Comparison of ENCODE assay signal across 8 cellular contexts in genomic region chr19:53076984-53077383, GRCh38. TPM values are rescaled to one million over a fixed set of nuclear protein-coding genes. Genes with fewer than 3 reads are reported as not detected.
DNase-seq lines count a peak whose midpoint lies in the region; ATAC-seq, FAIRE-seq and TF ChIP-seq lines count a peak whose summit lies in the region.

No MANE protein-coding gene starts in this region.

- TF ChIP-seq EP300 in HepG2 (IDR thresholded peaks at IDR 0.05; ENCODE audit: low read depth in 2 of 2, low read length in 2 of 2) (no peak), HepG2 (CRISPR knock-in tag; IDR thresholded peaks at IDR 0.05; ENCODE audit: borderline replicate concordance) (no peak)

- H3K79me2 ChIP-seq in HepG2 (ENCODE audit: insufficient read depth, low read length), result no peaks in the 10 kb centered on the region

- H3K27me3 Mint-ChIP-seq in activated naive CD8-positive, alpha-beta T cell treated with anti-CD3 and anti-CD28 coated beads for 36 hours, result no peaks in the 10 kb centered on the region
- H3K27me3 Mint-ChIP-seq in activated naive CD8-positive, alpha-beta T cell treated with anti-CD3 and anti-CD28 coated beads, Interleukin-2, amount 50 U/mL, for 24 hours, result no peaks in the 10 kb centered on the region

- in situ Hi-C loops in HepG2 (cut with HindIII; ENCODE audit: extremely low pct_ligation_motif_present, low pct_unique_long_range_greater_than_20kb), result no loop called here

- peak; percentile 67 for TF ChIP-seq CTCF in HepG2 (CRISPR knock-in tag; IDR thresholded peaks at IDR 0.05)

- CTCF ChIA-PET in HepG2 (lab: Yijun Ruan, JAX; ENCODE audit: low intra/inter-chr PET ratio, low total read pairs), result no interaction called here

- 78% methylated on average over 9 of the region's 10 CpGs for WGBS in HepG2 (ENCODE audit: low lambda C conversion rate)

- DNase-seq in activated naive CD8-positive, alpha-beta T cell treated with anti-CD3 and anti-CD28 coated beads for 36 hours, result peak; percentile 19
- no peak for DNase-seq in activated naive CD8-positive, alpha-beta T cell treated with anti-CD3 and anti-CD28 coated beads, Interleukin-2, amount 50 U/mL, for 24 hours
- DNase-seq in cerebellum (ENCODE audit: low spot score), result peak; percentile 79
- DNase-seq in HepG2 (ENCODE audit: low spot score), result peak; percentile 14
- peak; percentile 13 for DNase-seq in urothelium cell line (ENCODE audit: low spot score)
- no peak for DNase-seq in GM12891 (ENCODE audit: insufficient read length, low spot score)
- no peak for DNase-seq in activated T-cell treated with anti-CD3 and anti-CD28 coated beads, Interleukin-2, amount 50 U/mL, for 48 hours
- DNase-seq in stimulated activated CD4-positive, alpha-beta T cell treated with anti-CD3 and anti-CD28 coated beads, Interleukin-4, amount 100 ng/mL, for 1 hour, result no peak

- no peak for TF ChIP-seq POLR2A in HepG2 (IDR thresholded peaks at IDR 0.05; ENCODE audit: insufficient read depth in 1 of 2, low read depth in 2 of 2, low read length in 2 of 2)
- no peak for TF ChIP-seq POLR2A in GM12891 (IDR thresholded peaks at IDR 0.05; ENCODE audit: low read depth, low read length)

- no peak for TF ChIP-seq RAD21 in HepG2 (CRISPR knock-in tag; IDR thresholded peaks at IDR 0.05)

- no peak for ATAC-seq in activated naive CD8-positive, alpha-beta T cell treated with anti-CD3 and anti-CD28 coated beads, Interleukin-2, amount 50 U/mL, for 24 hours
- ATAC-seq in HepG2, result 0 out of 3 replicates have a peak, but pooled peaks have one; percentile 39

- peaks cover 5% of the 10 kb centered on the region for H3K4me1 Mint-ChIP-seq in activated naive CD8-positive, alpha-beta T cell treated with anti-CD3 and anti-CD28 coated beads for 36 hours
- H3K4me1 Mint-ChIP-seq in activated naive CD8-positive, alpha-beta T cell treated with anti-CD3 and anti-CD28 coated beads, Interleukin-2, amount 50 U/mL, for 24 hours, result no peaks in the 10 kb centered on the region

- H3K27ac Mint-ChIP-seq in activated naive CD8-positive, alpha-beta T cell treated with anti-CD3 and anti-CD28 coated beads for 36 hours, result no peak overlapping the region
- no peak overlapping the region for H3K27ac Mint-ChIP-seq in activated naive CD8-positive, alpha-beta T cell treated with anti-CD3 and anti-CD28 coated beads, Interleukin-2, amount 50 U/mL, for 24 hours

- intact Hi-C loops in HepG2 (cut with micrococcal nuclease; ENCODE audit: unreplicated experiment), result no loop called here

- no peak overlapping the region for H3K4me3 Mint-ChIP-seq in activated naive CD8-positive, alpha-beta T cell treated with anti-CD3 and anti-CD28 coated beads for 36 hours
- H3K4me3 Mint-ChIP-seq in activated naive CD8-positive, alpha-beta T cell treated with anti-CD3 and anti-CD28 coated beads, Interleukin-2, amount 50 U/mL, for 24 hours, result no peak overlapping the region

- peaks cover 69% of the 10 kb centered on the region for H3K9me3 Mint-ChIP-seq in activated naive CD8-positive, alpha-beta T cell treated with anti-CD3 and anti-CD28 coated beads for 36 hours
- H3K9me3 Mint-ChIP-seq in activated naive CD8-positive, alpha-beta T cell treated with anti-CD3 and anti-CD28 coated beads, Interleukin-2, amount 50 U/mL, for 24 hours, result peaks cover 65% of the 10 kb centered on the region

- H3K27ac ChIP-seq in HepG2 (ENCODE audit: extremely low read length, insufficient read depth, low read length), result no peak overlapping the region

- no peaks in the 10 kb centered on the region; a peak in 1 of 5 replicates for H3K27me3 ChIP-seq in HepG2 (ENCODE audit: control insufficient read depth in 1 of 2, insufficient read depth in 2 of 2, low read length in 2 of 2)

- H2AFZ ChIP-seq in HepG2 (ENCODE audit: low read length), result no peak overlapping the region

- peaks cover 46% of the 10 kb centered on the region; the same call in 1 of the 2 replicates for H3K9me3 ChIP-seq in HepG2 (ENCODE audit: low read length)

- H3K4me1 ChIP-seq in HepG2 (ENCODE audit: insufficient read depth, low read length), result peaks cover 7% of the 10 kb centered on the region

- FAIRE-seq in HepG2 (lab: Jason Lieb, UNC), result no peak
- no peak for FAIRE-seq in urothelium cell line (lab: Jason Lieb, UNC)
- FAIRE-seq in GM12891 (lab: Jason Lieb, UNC), result no peak

- BruUV-seq in HepG2 (replicated peaks; lab: Mats Ljungman, UMichigan), result no TSS peak

- peaks cover 99% of the 10 kb centered on the region for H3K36me3 Mint-ChIP-seq in activated naive CD8-positive, alpha-beta T cell treated with anti-CD3 and anti-CD28 coated beads for 36 hours
- peaks cover 98% of the 10 kb centered on the region for H3K36me3 Mint-ChIP-seq in activated naive CD8-positive, alpha-beta T cell treated with anti-CD3 and anti-CD28 coated beads, Interleukin-2, amount 50 U/mL, for 24 hours (ENCODE audit: low read depth)

- H3K36me3 ChIP-seq in HepG2 (replicated peaks in 1 of 2; ENCODE audit: control insufficient read depth in 1 of 2, insufficient read depth in 2 of 2, low read length in 2 of 2), result peaks cover 3 to 22% of the 10 kb centered on the region in 2 experiments; a peak in 3 of 5 replicates

- H3K9ac ChIP-seq in HepG2 (ENCODE audit: insufficient read depth, low read depth, low read length), result no peak overlapping the region

- H3K4me3 ChIP-seq in HepG2 (replicated peaks in 1 of 3; ENCODE audit: insufficient read depth in 1 of 3, low read depth in 2 of 3, low read length in 3 of 3), result no peak overlapping the region

- no peaks in the 10 kb centered on the region for H4K20me1 ChIP-seq in HepG2 (ENCODE audit: insufficient read depth, low read length)

- POLR2A ChIA-PET in HepG2 (lab: Yijun Ruan, JAX), result no interaction called here

- no peak overlapping the region for H3K4me2 ChIP-seq in HepG2 (ENCODE audit: low read depth, low read length)

RNA-seq across cellular contexts. Expression of gene ZNF160, which starts 26.2 kb away (rescaled TPM):
- total RNA-seq in activated naive CD8-positive, alpha-beta T cell treated with anti-CD3 and anti-CD28 coated beads for 36 hours, result 10 to 100 TPM; 22.6 to 27.4 TPM
- total RNA-seq in cerebellum (41.1 TPM), HepG2 (2016; rRNA removed; fragmentation: Illumina TruSeq; extraction: Trizol) (12.1 and 14.5 TPM in 2 replicates)
- total RNA-seq in HepG2 (2016; cell fraction: cytosol; rRNA removed; fragmentation: Illumina TruSeq; extraction: Trizol; ENCODE audit: low read depth), result 1.8 and 1.9 TPM in 2 replicates
- total RNA-seq in HepG2 (2016; cell fraction: insoluble cytoplasmic fraction; rRNA removed; fragmentation: Illumina TruSeq; extraction: Trizol), result 13.3 and 13.9 TPM in 2 replicates
- 4.6 and 4.7 TPM in 2 replicates for total RNA-seq in HepG2 (2016; cell fraction: membrane; rRNA removed; fragmentation: Illumina TruSeq; extraction: Trizol)
- total RNA-seq in HepG2 (2016; cell fraction: nucleus; rRNA removed; fragmentation: Illumina TruSeq; extraction: Trizol), result 12.9 and 16.9 TPM in 2 replicates
- 8.1 and 8.4 TPM in 2 replicates for polyA plus RNA-seq in HepG2 (2011; rRNA removed)
- polyA plus RNA-seq in HepG2 (2011; cell fraction: cytosol; rRNA removed), result 4.1 and 5.1 TPM in 2 replicates
- 26.0 and 27.3 TPM in 2 replicates for polyA plus RNA-seq in HepG2 (2011; cell fraction: nucleus; rRNA removed)
- polyA plus RNA-seq in HepG2 (2012), result 8.0 and 9.4 TPM in 2 replicates
- 0.28 and 0.32 TPM in 2 replicates for polyA plus RNA-seq in HepG2 (2016; cell fraction: cytosol; fragmentation: Illumina TruSeq; extraction: Trizol; ENCODE audit: low read depth)
- polyA plus RNA-seq in HepG2 (2016; cell fraction: insoluble cytoplasmic fraction; fragmentation: Illumina TruSeq; extraction: Trizol; ENCODE audit: low read depth), result 6.5 TPM in 2 replicates
- polyA plus RNA-seq in HepG2 (2016; cell fraction: membrane; fragmentation: Illumina TruSeq; extraction: Trizol; ENCODE audit: low read depth), result 0.78 and 1.0 TPM in 2 replicates
- 19.2 and 24.1 TPM in 2 replicates for polyA plus RNA-seq in HepG2 (2016; cell fraction: nucleus; fragmentation: Illumina TruSeq; extraction: Trizol; ENCODE audit: insufficient read depth, low read depth)
- polyA minus RNA-seq in HepG2 (2011; rRNA and poly(A)+ RNA removed; ENCODE audit: low replicate concordance), result 11.3 and 19.4 TPM in 2 replicates
- 7.6 and 9.4 TPM in 2 replicates for polyA minus RNA-seq in HepG2 (2011; cell fraction: cytosol; rRNA and poly(A)+ RNA removed)
- 30.6 and 42.0 TPM in 2 replicates for polyA minus RNA-seq in HepG2 (2011; cell fraction: nucleus; rRNA and poly(A)+ RNA removed)
- polyA plus RNA-seq in GM12891 (2012; ENCODE audit: low read depth, missing spikeins), result 11.5 TPM

RNA-seq across cellular contexts. Expression of gene ERVV-2, which starts 32.4 kb away (rescaled TPM):
- not detected for total RNA-seq in activated naive CD8-positive, alpha-beta T cell treated with anti-CD3 and anti-CD28 coated beads for 36 hours
- total RNA-seq in cerebellum (not detected), HepG2 (2016; rRNA removed; fragmentation: Illumina TruSeq; extraction: Trizol) (not detected in 2 replicates)
- total RNA-seq in HepG2 (2016; cell fraction: cytosol; rRNA removed; fragmentation: Illumina TruSeq; extraction: Trizol; ENCODE audit: low read depth), result not detected in 2 replicates
- not detected in 2 replicates for total RNA-seq in HepG2 (2016; cell fraction: insoluble cytoplasmic fraction; rRNA removed; fragmentation: Illumina TruSeq; extraction: Trizol)
- not detected in 2 replicates for total RNA-seq in HepG2 (2016; cell fraction: membrane; rRNA removed; fragmentation: Illumina TruSeq; extraction: Trizol)
- total RNA-seq in HepG2 (2016; cell fraction: nucleus; rRNA removed; fragmentation: Illumina TruSeq; extraction: Trizol), result not detected in 2 replicates
- 0.03 TPM in 1 of 2 replicates, not detected in the other for polyA plus RNA-seq in HepG2 (2011; rRNA removed)
- 0.04 TPM in 1 of 2 replicates, not detected in the other for polyA plus RNA-seq in HepG2 (2011; cell fraction: cytosol; rRNA removed)
- polyA plus RNA-seq in HepG2 (2011; cell fraction: nucleus; rRNA removed), result not detected in 2 replicates
- not detected in 2 replicates for polyA plus RNA-seq in HepG2 (2012)
- not detected in 2 replicates for polyA plus RNA-seq in HepG2 (2016; cell fraction: cytosol; fragmentation: Illumina TruSeq; extraction: Trizol; ENCODE audit: low read depth)
- not detected in 2 replicates for polyA plus RNA-seq in HepG2 (2016; cell fraction: insoluble cytoplasmic fraction; fragmentation: Illumina TruSeq; extraction: Trizol; ENCODE audit: low read depth)
- not detected in 2 replicates for polyA plus RNA-seq in HepG2 (2016; cell fraction: membrane; fragmentation: Illumina TruSeq; extraction: Trizol; ENCODE audit: low read depth)
- not detected in 2 replicates for polyA plus RNA-seq in HepG2 (2016; cell fraction: nucleus; fragmentation: Illumina TruSeq; extraction: Trizol; ENCODE audit: insufficient read depth, low read depth)
- polyA minus RNA-seq in HepG2 (2011; rRNA and poly(A)+ RNA removed; ENCODE audit: low replicate concordance), result 0.09 TPM in 1 of 2 replicates, not detected in the other
- not detected in 2 replicates for polyA minus RNA-seq in HepG2 (2011; cell fraction: cytosol; rRNA and poly(A)+ RNA removed)
- not detected in 2 replicates for polyA minus RNA-seq in HepG2 (2011; cell fraction: nucleus; rRNA and poly(A)+ RNA removed)
- polyA plus RNA-seq in GM12891 (2012; ENCODE audit: low read depth, missing spikeins), result not detected

RNA-seq across cellular contexts. Expression of gene ZNF415, which starts 55.7 kb away (rescaled TPM):
- total RNA-seq in activated naive CD8-positive, alpha-beta T cell treated with anti-CD3 and anti-CD28 coated beads for 36 hours, result 1 to 10 TPM; 1.5 to 1.8 TPM
- total RNA-seq in cerebellum, result 13.0 TPM
- total RNA-seq in HepG2 (2016; rRNA removed; fragmentation: Illumina TruSeq; extraction: Trizol), result 0.15 and 0.29 TPM in 2 replicates
- total RNA-seq in HepG2 (2016; cell fraction: cytosol; rRNA removed; fragmentation: Illumina TruSeq; extraction: Trizol; ENCODE audit: low read depth), result not detected in 2 replicates
- total RNA-seq in HepG2 (2016; cell fraction: insoluble cytoplasmic fraction; rRNA removed; fragmentation: Illumina TruSeq; extraction: Trizol), result 0.24 and 0.58 TPM in 2 replicates
- 0.19 and 0.24 TPM in 2 replicates for total RNA-seq in HepG2 (2016; cell fraction: membrane; rRNA removed; fragmentation: Illumina TruSeq; extraction: Trizol)
- 0.56 TPM in 1 of 2 replicates, not detected in the other for total RNA-seq in HepG2 (2016; cell fraction: nucleus; rRNA removed; fragmentation: Illumina TruSeq; extraction: Trizol)
- polyA plus RNA-seq in HepG2 (2011; rRNA removed), result 0.17 and 0.38 TPM in 2 replicates
- polyA plus RNA-seq in HepG2 (2011; cell fraction: cytosol; rRNA removed), result 0.07 and 0.13 TPM in 2 replicates
- polyA plus RNA-seq in HepG2 (2011; cell fraction: nucleus; rRNA removed), result 0.18 and 0.23 TPM in 2 replicates
- polyA plus RNA-seq in HepG2 (2012), result 0.37 and 0.46 TPM in 2 replicates
- 0.14 TPM in 1 of 2 replicates, not detected in the other for polyA plus RNA-seq in HepG2 (2016; cell fraction: cytosol; fragmentation: Illumina TruSeq; extraction: Trizol; ENCODE audit: low read depth)
- polyA plus RNA-seq in HepG2 (2016; cell fraction: insoluble cytoplasmic fraction; fragmentation: Illumina TruSeq; extraction: Trizol; ENCODE audit: low read depth), result 0.38 and 0.69 TPM in 2 replicates
- polyA plus RNA-seq in HepG2 (2016; cell fraction: membrane; fragmentation: Illumina TruSeq; extraction: Trizol; ENCODE audit: low read depth), result 0.07 and 0.23 TPM in 2 replicates
- polyA plus RNA-seq in HepG2 (2016; cell fraction: nucleus; fragmentation: Illumina TruSeq; extraction: Trizol; ENCODE audit: insufficient read depth, low read depth), result 0.48 and 1.3 TPM in 2 replicates
- not detected in 2 replicates for polyA minus RNA-seq in HepG2 (2011; rRNA and poly(A)+ RNA removed; ENCODE audit: low replicate concordance)
- 0.26 and 0.89 TPM in 2 replicates for polyA minus RNA-seq in HepG2 (2011; cell fraction: cytosol; rRNA and poly(A)+ RNA removed)
- 0.64 TPM in 1 of 2 replicates, not detected in the other for polyA minus RNA-seq in HepG2 (2011; cell fraction: nucleus; rRNA and poly(A)+ RNA removed)
- polyA plus RNA-seq in GM12891 (2012; ENCODE audit: low read depth, missing spikeins), result 1.1 TPM

Comparison
In these comparisons a context has a peak if more than half of its experiments do, and no peak if none do; other contexts are left out.
1. DNase-seq: peak in activated naive CD8-positive, alpha-beta T cell treated with anti-CD3 and anti-CD28 coated beads for 36 hours (single experiment), cerebellum (single experiment), HepG2 (single experiment) and urothelium cell line (single experiment); none in activated naive CD8-positive, alpha-beta T cell treated with anti-CD3 and anti-CD28 coated beads, Interleukin-2, amount 50 U/mL, for 24 hours (single experiment), GM12891 (single experiment), activated T-cell treated with anti-CD3 and anti-CD28 coated beads, Interleukin-2, amount 50 U/mL, for 48 hours (0 of 2) and stimulated activated CD4-positive, alpha-beta T cell treated with anti-CD3 and anti-CD28 coated beads, Interleukin-4, amount 100 ng/mL, for 1 hour (single experiment).